In the genomic region with DNA sequence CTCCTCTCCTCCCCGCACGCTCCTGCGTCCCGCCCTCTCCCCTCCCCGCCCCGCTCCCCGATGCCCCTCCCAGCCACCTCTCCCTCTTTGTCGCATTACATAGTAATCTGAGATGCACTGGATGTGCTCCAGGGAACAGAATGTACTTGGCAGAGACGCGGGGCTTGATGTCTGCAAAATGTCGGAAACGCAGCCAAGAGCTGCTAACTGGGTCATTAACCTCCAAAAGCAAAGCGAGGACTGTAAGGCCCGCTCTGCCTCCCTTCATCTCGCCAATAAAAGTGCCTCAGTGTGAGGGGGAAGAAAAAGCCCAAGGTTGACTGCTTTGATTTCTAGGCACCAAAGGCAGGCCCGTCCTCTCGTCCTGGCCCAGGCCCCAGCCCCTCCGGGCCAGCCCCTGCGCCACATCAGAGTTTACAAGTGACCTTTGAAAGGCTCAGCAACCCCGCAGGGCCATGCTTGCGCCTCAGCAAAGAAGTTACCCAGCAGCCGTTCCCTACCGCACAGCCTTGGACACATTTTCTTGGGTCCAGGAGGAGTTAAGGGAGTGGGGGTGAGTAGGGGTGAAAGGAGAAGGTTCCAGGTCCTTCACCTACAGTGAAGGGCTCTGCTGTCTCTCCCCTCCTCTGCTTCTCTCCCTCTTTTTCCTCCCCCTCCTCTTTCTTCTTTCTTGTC, we compare ENCODE assay signal across 8 cellular contexts.
DNase-seq lines count a peak whose midpoint lies in the region; ATAC-seq and TF ChIP-seq lines count a peak whose summit lies in the region.

No MANE protein-coding gene starts in this region.

- H3K4me3 ChIP-seq in ascending aorta: peak overlapping the region; percentile 57 to 64
- peak overlapping the region; percentile 41 for H3K4me3 ChIP-seq in right cardiac atrium (ENCODE audit: low read length)

- H3K9me3 ChIP-seq in ascending aorta: no peaks in the 10 kb centered on the region
- no peaks in the 10 kb centered on the region for H3K9me3 ChIP-seq in right cardiac atrium (ENCODE audit: control insufficient read depth, low read length)

- no peaks in the 10 kb centered on the region for H3K36me3 ChIP-seq in ascending aorta

- 11% methylated on average over 23 of the region's 23 CpGs for WGBS in right cardiac atrium

- H3K4me1 ChIP-seq in ascending aorta (peaks cover 32 to 74% of the 10 kb centered on the region in 2 donors), right cardiac atrium (ENCODE audit: control insufficient read depth, insufficient read depth, low read length) (peaks cover 30% of the 10 kb centered on the region)

- intact Hi-C loops in ascending aorta (cut with DNase I): loop anchor here (1.0 to 5.0 kb wide), 7 partner anchors 59 to 896 kb away; a partner anchor contains a TSS
- intact Hi-C loops in right cardiac atrium (cut with DNase I): loop anchor here in 1 of 4 donors (10.0 kb wide), 1 partner anchor 353 kb away; no protein-coding TSS in a partner anchor

- DNase-seq in DMS53 treated with DMSO at 0.1 percent for 48 hours (lab: John Stamatoyannopoulos, UW; ENCODE audit: unreplicated experiment) (peak; percentile 55), NCI-H2107 (lab: John Stamatoyannopoulos, UW) (peak; percentile 97), ascending aorta (ENCODE audit: low spot score in 2 of 2) (peak; percentile 76 to 99), right cardiac atrium (peak; percentile 95 to 97 (median 96)), putamen (ENCODE audit: low spot score) (peak; percentile 93)
- no peak for DNase-seq in activated CD4-positive, CD25-positive, alpha-beta regulatory T cell treated with anti-CD3 and anti-CD28 coated beads, Interleukin-2, amount 50 U/mL, for 72 hours

- H3K27ac ChIP-seq in ascending aorta (peak overlapping the region; percentile 98 to 99), right cardiac atrium (ENCODE audit: low read length) (peak overlapping the region; percentile 97)

- no peaks in the 10 kb centered on the region for H3K27me3 ChIP-seq in ascending aorta
- no peaks in the 10 kb centered on the region for H3K27me3 ChIP-seq in right cardiac atrium (ENCODE audit: control insufficient read depth, insufficient read depth)

- no peak for TF ChIP-seq CTCF in ascending aorta (IDR thresholded peaks at IDR 0.05)

- ATAC-seq in right cardiac atrium (peak; percentile 91 to 92), HG02981 (IDR thresholded peaks at IDR 0.05; ENCODE audit: unreplicated experiment) (no peak), HG03442 (IDR thresholded peaks at IDR 0.05; ENCODE audit: unreplicated experiment) (no peak)

Comparison
In these comparisons a context has a peak if more than half of its experiments do, and no peak if none do; other contexts are left out.
1. ATAC-seq: peak in right cardiac atrium (2 of 2); none in HG02981 (single experiment) and HG03442 (single experiment).